In the genomic region with DNA sequence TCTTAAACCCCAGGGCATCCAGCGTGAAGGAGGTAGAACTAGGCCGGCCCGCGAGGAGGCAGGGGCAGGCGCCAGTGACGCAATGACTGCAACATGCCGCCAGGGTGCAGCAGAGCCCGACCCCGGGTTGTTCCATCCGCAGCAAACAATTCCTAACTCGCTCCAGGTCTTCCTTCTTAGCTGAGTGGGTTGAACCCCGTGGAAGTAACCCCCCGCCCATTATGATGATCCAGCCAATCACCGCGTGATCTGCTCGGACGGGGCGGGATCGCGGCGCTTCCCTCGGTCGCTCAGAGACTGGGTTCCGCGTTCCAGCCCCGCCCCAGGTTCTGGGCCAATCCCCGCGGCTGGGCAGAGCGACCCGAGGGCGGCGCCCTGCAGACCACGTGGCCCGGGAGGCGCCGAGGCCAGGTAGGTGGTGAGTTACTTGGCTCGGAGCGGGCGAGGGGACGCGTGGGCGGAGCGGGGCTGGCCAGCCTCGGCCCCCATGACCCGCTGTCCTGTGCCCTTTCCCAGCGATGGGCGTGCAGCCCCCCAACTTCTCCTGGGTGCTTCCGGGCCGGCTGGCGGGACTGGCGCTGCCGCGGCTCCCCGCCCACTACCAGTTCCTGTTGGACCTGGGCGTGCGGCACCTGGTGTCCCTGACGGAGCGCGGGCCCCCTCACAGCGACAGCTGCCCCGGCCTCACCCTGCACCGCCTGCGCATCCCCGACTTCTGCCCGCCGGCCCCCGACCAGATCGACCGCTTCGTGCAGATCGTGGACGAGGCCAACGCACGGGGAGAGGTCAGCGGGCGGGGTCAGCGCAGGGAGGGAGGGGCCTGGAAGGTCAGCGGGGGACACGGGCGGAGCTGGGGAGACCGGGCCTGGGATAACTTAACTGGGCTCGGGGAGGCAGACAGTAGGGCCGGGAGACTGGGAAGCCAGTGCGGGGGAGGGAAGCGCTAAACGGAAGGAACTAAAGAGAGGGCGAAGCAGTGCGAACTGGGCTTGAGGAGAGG, we compare ENCODE assay signal across 1 cellular context.
A peak's percentile ranks its signal among the peaks of the same experiment; 100 is the strongest.
TF ChIP-seq lines count a peak whose summit lies in the region.

A gene (plus strand): TSS at position 380 of the 1,000 bp plus-strand sequence. CDS start 139 bp downstream, at position 519.

TF ChIP-seq in K562, 482 proteins besides CTCF, POLR2A, EP300 and RAD21 (continued from another document and continues in another):
- TF ChIP-seq, protein P1, sequence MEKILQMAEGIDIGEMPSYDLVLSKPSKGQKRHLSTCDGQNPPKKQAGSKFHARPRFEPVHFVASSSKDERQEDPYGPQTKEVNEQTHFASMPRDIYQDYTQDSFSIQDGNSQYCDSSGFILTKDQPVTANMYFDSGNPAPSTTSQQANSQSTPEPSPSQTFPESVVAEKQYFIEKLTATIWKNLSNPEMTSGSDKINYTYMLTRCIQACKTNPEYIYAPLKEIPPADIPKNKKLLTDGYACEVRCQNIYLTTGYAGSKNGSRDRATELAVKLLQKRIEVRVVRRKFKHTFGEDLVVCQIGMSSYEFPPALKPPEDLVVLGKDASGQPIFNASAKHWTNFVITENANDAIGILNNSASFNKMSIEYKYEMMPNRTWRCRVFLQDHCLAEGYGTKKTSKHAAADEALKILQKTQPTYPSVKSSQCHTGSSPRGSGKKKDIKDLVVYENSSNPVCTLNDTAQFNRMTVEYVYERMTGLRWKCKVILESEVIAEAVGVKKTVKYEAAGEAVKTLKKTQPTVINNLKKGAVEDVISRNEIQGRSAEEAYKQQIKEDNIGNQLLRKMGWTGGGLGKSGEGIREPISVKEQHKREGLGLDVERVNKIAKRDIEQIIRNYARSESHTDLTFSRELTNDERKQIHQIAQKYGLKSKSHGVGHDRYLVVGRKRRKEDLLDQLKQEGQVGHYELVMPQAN (IDR thresholded peaks at IDR 0.05; ENCODE audit: borderline replicate concordance) = peak; percentile 91; the same call in 1 of the 2 replicates
- TF ChIP-seq LEF1 (IDR thresholded peaks at IDR 0.05) (0 out of 2 replicates have a peak, but pooled peaks have one; percentile 26), ZNF165 (CRISPR knock-in tag; IDR thresholded peaks at IDR 0.05; ENCODE audit: borderline replicate concordance) (no peak), MEF2A (IDR thresholded peaks at IDR 0.05; ENCODE audit: control insufficient read depth, low read depth, low read length) (no peak), ZNF431 (CRISPR knock-in tag; IDR thresholded peaks at IDR 0.05) (peak; percentile 63; the same call in 1 of the 2 replicates), NFIC (IDR thresholded peaks at IDR 0.05) (no peak), OTX1 (CRISPR knock-in tag; IDR thresholded peaks at IDR 0.05) (no peak), RBM17 (IDR thresholded peaks at IDR 0.05; ENCODE audit: borderline replicate concordance, low read depth, low read length) (no peak), PHF8 (IDR thresholded peaks at IDR 0.05; ENCODE audit: borderline replicate concordance, low read length) (peak; percentile 75; the same call in 1 of the 2 replicates), DMBX1 (CRISPR knock-in tag; IDR thresholded peaks at IDR 0.05; ENCODE audit: borderline replicate concordance) (no peak), ZNF217 (CRISPR knock-in tag; IDR thresholded peaks at IDR 0.05) (no peak), SIRT6 (IDR thresholded peaks at IDR 0.05; ENCODE audit: low read depth, low read length) (no peak), STAT5B (CRISPR knock-in tag; IDR thresholded peaks at IDR 0.05) (no peak), TARDBP (IDR thresholded peaks at IDR 0.05) (no peak), THRAP3 (IDR thresholded peaks at IDR 0.05; ENCODE audit: borderline replicate concordance) (no peak), KDM2B (CRISPR knock-in tag; IDR thresholded peaks at IDR 0.05) (no peak), YY1 (IDR thresholded peaks at IDR 0.05; ENCODE audit: borderline replicate concordance in 1 of 3, control insufficient read depth in 1 of 3, extremely low read depth in 1 of 3, insufficient read depth in 3 of 3, insufficient read length in 1 of 3, insufficient replicate concordance in 2 of 3, low read depth in 1 of 3, low read length in 2 of 3) (no peak), ELF2 (CRISPR knock-in tag; IDR thresholded peaks at IDR 0.05) (peak; percentile 83), ZNF584 (CRISPR knock-in tag; IDR thresholded peaks at IDR 0.05; ENCODE audit: low read depth) (no peak), PCBP2 (IDR thresholded peaks at IDR 0.05; ENCODE audit: low read depth, low read length, poor library complexity, severe bottlenecking) (no peak), NFIX (CRISPR knock-in tag; IDR thresholded peaks at IDR 0.05; ENCODE audit: low read depth) (no peak), TAF7 (tag; IDR thresholded peaks at IDR 0.05) (no peak), KAT7 (CRISPR knock-in tag; IDR thresholded peaks at IDR 0.05; ENCODE audit: borderline replicate concordance) (no peak), JUNB (CRISPR knock-in tag; conservative IDR thresholded peaks at IDR 0.05) (0 out of 2 replicates have a peak, but pooled peaks have one; percentile 4), TEAD2 (tag; IDR thresholded peaks at IDR 0.05) (no peak), YBX1 (IDR thresholded peaks at IDR 0.05) (no peak), ZNF239 (CRISPR knock-in tag; IDR thresholded peaks at IDR 0.05) (no peak), ZNF384 (IDR thresholded peaks at IDR 0.05; ENCODE audit: low read depth, low read length) (no peak), GABPB1 (CRISPR knock-in tag; IDR thresholded peaks at IDR 0.05) (peak; percentile 67), RHOXF2B (CRISPR knock-in tag; conservative IDR thresholded peaks at IDR 0.05) (no peak), MAFF (IDR thresholded peaks at IDR 0.05; ENCODE audit: low read length) (no peak), HNRNPUL1 (IDR thresholded peaks at IDR 0.05; ENCODE audit: low read length) (no peak), RB1 (IDR thresholded peaks at IDR 0.05; ENCODE audit: low read depth) (no peak; the same call in none of the 2 replicates), RFX7 (CRISPR knock-in tag; IDR thresholded peaks at IDR 0.05) (no peak), KAT8 (IDR thresholded peaks at IDR 0.05; ENCODE audit: low read depth) (no peak), TBP (optimal IDR thresholded peaks at IDR 0.05; ENCODE audit: low read depth, low read length) (peak; percentile 33)
- TF ChIP-seq, protein P2, sequence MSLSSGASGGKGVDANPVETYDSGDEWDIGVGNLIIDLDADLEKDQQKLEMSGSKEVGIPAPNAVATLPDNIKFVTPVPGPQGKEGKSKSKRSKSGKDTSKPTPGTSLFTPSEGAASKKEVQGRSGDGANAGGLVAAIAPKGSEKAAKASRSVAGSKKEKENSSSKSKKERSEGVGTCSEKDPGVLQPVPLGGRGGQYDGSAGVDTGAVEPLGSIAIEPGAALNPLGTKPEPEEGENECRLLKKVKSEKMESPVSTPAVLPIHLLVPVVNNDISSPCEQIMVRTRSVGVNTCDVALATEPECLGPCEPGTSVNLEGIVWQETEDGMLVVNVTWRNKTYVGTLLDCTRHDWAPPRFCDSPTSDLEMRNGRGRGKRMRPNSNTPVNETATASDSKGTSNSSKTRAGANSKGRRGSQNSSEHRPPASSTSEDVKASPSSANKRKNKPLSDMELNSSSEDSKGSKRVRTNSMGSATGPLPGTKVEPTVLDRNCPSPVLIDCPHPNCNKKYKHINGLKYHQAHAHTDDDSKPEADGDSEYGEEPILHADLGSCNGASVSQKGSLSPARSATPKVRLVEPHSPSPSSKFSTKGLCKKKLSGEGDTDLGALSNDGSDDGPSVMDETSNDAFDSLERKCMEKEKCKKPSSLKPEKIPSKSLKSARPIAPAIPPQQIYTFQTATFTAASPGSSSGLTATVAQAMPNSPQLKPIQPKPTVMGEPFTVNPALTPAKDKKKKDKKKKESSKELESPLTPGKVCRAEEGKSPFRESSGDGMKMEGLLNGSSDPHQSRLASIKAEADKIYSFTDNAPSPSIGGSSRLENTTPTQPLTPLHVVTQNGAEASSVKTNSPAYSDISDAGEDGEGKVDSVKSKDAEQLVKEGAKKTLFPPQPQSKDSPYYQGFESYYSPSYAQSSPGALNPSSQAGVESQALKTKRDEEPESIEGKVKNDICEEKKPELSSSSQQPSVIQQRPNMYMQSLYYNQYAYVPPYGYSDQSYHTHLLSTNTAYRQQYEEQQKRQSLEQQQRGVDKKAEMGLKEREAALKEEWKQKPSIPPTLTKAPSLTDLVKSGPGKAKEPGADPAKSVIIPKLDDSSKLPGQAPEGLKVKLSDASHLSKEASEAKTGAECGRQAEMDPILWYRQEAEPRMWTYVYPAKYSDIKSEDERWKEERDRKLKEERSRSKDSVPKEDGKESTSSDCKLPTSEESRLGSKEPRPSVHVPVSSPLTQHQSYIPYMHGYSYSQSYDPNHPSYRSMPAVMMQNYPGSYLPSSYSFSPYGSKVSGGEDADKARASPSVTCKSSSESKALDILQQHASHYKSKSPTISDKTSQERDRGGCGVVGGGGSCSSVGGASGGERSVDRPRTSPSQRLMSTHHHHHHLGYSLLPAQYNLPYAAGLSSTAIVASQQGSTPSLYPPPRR (CRISPR knock-in tag; IDR thresholded peaks at IDR 0.05; ENCODE audit: borderline replicate concordance) = no peak
- TF ChIP-seq, protein P3, sequence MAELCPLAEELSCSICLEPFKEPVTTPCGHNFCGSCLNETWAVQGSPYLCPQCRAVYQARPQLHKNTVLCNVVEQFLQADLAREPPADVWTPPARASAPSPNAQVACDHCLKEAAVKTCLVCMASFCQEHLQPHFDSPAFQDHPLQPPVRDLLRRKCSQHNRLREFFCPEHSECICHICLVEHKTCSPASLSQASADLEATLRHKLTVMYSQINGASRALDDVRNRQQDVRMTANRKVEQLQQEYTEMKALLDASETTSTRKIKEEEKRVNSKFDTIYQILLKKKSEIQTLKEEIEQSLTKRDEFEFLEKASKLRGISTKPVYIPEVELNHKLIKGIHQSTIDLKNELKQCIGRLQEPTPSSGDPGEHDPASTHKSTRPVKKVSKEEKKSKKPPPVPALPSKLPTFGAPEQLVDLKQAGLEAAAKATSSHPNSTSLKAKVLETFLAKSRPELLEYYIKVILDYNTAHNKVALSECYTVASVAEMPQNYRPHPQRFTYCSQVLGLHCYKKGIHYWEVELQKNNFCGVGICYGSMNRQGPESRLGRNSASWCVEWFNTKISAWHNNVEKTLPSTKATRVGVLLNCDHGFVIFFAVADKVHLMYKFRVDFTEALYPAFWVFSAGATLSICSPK (IDR thresholded peaks at IDR 0.05; ENCODE audit: borderline replicate concordance) = no peak
- TF ChIP-seq, protein P4, sequence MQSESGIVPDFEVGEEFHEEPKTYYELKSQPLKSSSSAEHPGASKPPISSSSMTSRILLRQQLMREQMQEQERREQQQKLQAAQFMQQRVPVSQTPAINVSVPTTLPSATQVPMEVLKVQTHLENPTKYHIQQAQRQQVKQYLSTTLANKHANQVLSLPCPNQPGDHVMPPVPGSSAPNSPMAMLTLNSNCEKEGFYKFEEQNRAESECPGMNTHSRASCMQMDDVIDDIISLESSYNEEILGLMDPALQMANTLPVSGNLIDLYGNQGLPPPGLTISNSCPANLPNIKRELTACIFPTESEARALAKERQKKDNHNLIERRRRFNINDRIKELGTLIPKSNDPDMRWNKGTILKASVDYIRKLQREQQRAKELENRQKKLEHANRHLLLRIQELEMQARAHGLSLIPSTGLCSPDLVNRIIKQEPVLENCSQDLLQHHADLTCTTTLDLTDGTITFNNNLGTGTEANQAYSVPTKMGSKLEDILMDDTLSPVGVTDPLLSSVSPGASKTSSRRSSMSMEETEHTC (IDR thresholded peaks at IDR 0.05) = no peak
- TF ChIP-seq, protein P5, sequence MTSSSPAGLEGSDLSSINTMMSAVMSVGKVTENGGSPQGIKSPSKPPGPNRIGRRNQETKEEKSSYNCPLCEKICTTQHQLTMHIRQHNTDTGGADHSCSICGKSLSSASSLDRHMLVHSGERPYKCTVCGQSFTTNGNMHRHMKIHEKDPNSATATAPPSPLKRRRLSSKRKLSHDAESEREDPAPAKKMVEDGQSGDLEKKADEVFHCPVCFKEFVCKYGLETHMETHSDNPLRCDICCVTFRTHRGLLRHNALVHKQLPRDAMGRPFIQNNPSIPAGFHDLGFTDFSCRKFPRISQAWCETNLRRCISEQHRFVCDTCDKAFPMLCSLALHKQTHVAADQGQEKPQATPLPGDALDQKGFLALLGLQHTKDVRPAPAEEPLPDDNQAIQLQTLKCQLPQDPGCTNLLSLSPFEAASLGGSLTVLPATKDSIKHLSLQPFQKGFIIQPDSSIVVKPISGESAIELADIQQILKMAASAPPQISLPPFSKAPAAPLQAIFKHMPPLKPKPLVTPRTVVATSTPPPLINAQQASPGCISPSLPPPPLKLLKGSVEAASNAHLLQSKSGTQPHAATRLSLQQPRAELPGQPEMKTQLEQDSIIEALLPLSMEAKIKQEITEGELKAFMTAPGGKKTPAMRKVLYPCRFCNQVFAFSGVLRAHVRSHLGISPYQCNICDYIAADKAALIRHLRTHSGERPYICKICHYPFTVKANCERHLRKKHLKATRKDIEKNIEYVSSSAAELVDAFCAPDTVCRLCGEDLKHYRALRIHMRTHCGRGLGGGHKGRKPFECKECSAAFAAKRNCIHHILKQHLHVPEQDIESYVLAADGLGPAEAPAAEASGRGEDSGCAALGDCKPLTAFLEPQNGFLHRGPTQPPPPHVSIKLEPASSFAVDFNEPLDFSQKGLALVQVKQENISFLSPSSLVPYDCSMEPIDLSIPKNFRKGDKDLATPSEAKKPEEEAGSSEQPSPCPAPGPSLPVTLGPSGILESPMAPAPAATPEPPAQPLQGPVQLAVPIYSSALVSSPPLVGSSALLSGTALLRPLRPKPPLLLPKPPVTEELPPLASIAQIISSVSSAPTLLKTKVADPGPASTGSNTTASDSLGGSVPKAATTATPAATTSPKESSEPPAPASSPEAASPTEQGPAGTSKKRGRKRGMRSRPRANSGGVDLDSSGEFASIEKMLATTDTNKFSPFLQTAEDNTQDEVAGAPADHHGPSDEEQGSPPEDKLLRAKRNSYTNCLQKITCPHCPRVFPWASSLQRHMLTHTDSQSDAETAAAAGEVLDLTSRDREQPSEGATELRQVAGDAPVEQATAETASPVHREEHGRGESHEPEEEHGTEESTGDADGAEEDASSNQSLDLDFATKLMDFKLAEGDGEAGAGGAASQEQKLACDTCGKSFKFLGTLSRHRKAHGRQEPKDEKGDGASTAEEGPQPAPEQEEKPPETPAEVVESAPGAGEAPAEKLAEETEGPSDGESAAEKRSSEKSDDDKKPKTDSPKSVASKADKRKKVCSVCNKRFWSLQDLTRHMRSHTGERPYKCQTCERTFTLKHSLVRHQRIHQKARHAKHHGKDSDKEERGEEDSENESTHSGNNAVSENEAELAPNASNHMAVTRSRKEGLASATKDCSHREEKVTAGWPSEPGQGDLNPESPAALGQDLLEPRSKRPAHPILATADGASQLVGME (CRISPR knock-in tag; IDR thresholded peaks at IDR 0.05) = peak; percentile 54; the same call in 1 of the 2 replicates
- TF ChIP-seq, protein P6, sequence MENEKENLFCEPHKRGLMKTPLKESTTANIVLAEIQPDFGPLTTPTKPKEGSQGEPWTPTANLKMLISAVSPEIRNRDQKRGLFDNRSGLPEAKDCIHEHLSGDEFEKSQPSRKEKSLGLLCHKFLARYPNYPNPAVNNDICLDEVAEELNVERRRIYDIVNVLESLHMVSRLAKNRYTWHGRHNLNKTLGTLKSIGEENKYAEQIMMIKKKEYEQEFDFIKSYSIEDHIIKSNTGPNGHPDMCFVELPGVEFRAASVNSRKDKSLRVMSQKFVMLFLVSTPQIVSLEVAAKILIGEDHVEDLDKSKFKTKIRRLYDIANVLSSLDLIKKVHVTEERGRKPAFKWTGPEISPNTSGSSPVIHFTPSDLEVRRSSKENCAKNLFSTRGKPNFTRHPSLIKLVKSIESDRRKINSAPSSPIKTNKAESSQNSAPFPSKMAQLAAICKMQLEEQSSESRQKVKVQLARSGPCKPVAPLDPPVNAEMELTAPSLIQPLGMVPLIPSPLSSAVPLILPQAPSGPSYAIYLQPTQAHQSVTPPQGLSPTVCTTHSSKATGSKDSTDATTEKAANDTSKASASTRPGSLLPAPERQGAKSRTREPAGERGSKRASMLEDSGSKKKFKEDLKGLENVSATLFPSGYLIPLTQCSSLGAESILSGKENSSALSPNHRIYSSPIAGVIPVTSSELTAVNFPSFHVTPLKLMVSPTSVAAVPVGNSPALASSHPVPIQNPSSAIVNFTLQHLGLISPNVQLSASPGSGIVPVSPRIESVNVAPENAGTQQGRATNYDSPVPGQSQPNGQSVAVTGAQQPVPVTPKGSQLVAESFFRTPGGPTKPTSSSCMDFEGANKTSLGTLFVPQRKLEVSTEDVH (IDR thresholded peaks at IDR 0.05; ENCODE audit: low read depth, partially characterized antibody) = no peak
